1 cellular context compared by ENCODE assay signal in the genomic region with DNA sequence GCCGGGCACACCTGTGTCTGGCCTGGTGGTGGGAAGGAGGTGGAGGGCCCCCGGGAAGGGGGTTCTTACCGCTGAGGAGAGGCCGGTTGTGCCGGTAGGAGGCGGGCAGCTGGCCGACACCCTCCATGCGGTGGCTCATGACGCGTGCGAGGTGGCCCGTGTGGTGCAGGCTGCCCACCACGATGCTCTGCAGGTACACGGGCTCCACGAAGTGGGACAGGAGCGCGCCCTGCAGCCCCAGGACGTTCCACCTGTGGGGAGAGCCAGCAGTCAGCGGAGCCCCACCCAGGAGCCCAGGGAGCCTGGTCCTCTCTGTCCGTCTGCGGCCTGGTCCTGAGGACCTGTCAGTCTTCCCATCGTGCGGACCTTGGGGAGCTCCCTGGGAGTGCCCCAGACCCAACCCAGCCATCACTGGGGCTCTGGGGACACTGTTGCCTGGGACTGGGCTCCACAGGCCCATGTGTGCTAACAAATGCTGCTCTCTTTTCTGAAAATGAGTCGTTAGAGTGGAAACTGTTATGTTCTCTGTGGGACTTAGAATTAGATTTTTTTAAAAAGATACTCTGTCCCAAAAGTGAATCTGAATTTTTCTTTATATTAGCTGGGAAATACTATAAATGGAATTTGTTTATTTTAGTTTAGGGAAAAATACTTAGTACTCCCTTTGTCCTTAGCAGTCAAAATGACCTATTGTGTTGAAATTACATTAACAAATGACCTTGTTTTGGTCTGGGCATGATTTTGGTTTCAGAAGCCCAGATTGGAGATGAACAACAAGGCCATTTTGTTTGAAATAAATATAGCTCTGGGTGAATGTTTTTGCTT.
TF ChIP-seq lines count a peak whose summit lies in the region.

No MANE protein-coding gene starts in this region.

TF ChIP-seq in WTC11, 78 proteins besides CTCF, POLR2A, EP300 and RAD21 (continued from another document):
- TF ChIP-seq, protein P1, sequence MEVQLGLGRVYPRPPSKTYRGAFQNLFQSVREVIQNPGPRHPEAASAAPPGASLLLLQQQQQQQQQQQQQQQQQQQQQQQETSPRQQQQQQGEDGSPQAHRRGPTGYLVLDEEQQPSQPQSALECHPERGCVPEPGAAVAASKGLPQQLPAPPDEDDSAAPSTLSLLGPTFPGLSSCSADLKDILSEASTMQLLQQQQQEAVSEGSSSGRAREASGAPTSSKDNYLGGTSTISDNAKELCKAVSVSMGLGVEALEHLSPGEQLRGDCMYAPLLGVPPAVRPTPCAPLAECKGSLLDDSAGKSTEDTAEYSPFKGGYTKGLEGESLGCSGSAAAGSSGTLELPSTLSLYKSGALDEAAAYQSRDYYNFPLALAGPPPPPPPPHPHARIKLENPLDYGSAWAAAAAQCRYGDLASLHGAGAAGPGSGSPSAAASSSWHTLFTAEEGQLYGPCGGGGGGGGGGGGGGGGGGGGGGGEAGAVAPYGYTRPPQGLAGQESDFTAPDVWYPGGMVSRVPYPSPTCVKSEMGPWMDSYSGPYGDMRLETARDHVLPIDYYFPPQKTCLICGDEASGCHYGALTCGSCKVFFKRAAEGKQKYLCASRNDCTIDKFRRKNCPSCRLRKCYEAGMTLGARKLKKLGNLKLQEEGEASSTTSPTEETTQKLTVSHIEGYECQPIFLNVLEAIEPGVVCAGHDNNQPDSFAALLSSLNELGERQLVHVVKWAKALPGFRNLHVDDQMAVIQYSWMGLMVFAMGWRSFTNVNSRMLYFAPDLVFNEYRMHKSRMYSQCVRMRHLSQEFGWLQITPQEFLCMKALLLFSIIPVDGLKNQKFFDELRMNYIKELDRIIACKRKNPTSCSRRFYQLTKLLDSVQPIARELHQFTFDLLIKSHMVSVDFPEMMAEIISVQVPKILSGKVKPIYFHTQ (CRISPR knock-in tag; IDR thresholded peaks at IDR 0.05) = no peak
- TF ChIP-seq CREM (CRISPR knock-in tag; IDR thresholded peaks at IDR 0.05) (no peak), ZNF219 (CRISPR knock-in tag; IDR thresholded peaks at IDR 0.05; ENCODE audit: borderline replicate concordance) (no peak), ZNF138 (CRISPR knock-in tag; conservative IDR thresholded peaks at IDR 0.05) (no peak), TEAD1 (CRISPR knock-in tag; IDR thresholded peaks at IDR 0.05) (no peak), PRRX2 (CRISPR knock-in tag; IDR thresholded peaks at IDR 0.05) (no peak), ZBTB21 (CRISPR knock-in tag; IDR thresholded peaks at IDR 0.05; ENCODE audit: borderline replicate concordance) (no peak)
- TF ChIP-seq, protein P2, sequence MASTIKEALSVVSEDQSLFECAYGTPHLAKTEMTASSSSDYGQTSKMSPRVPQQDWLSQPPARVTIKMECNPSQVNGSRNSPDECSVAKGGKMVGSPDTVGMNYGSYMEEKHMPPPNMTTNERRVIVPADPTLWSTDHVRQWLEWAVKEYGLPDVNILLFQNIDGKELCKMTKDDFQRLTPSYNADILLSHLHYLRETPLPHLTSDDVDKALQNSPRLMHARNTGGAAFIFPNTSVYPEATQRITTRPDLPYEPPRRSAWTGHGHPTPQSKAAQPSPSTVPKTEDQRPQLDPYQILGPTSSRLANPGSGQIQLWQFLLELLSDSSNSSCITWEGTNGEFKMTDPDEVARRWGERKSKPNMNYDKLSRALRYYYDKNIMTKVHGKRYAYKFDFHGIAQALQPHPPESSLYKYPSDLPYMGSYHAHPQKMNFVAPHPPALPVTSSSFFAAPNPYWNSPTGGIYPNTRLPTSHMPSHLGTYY (CRISPR knock-in tag; IDR thresholded peaks at IDR 0.05) = no peak
- TF ChIP-seq, protein P3, sequence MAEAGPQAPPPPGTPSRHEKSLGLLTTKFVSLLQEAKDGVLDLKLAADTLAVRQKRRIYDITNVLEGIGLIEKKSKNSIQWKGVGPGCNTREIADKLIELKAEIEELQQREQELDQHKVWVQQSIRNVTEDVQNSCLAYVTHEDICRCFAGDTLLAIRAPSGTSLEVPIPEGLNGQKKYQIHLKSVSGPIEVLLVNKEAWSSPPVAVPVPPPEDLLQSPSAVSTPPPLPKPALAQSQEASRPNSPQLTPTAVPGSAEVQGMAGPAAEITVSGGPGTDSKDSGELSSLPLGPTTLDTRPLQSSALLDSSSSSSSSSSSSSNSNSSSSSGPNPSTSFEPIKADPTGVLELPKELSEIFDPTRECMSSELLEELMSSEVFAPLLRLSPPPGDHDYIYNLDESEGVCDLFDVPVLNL (CRISPR knock-in tag; IDR thresholded peaks at IDR 0.05; ENCODE audit: borderline replicate concordance, low read depth) = no peak
- TF ChIP-seq, protein P4, sequence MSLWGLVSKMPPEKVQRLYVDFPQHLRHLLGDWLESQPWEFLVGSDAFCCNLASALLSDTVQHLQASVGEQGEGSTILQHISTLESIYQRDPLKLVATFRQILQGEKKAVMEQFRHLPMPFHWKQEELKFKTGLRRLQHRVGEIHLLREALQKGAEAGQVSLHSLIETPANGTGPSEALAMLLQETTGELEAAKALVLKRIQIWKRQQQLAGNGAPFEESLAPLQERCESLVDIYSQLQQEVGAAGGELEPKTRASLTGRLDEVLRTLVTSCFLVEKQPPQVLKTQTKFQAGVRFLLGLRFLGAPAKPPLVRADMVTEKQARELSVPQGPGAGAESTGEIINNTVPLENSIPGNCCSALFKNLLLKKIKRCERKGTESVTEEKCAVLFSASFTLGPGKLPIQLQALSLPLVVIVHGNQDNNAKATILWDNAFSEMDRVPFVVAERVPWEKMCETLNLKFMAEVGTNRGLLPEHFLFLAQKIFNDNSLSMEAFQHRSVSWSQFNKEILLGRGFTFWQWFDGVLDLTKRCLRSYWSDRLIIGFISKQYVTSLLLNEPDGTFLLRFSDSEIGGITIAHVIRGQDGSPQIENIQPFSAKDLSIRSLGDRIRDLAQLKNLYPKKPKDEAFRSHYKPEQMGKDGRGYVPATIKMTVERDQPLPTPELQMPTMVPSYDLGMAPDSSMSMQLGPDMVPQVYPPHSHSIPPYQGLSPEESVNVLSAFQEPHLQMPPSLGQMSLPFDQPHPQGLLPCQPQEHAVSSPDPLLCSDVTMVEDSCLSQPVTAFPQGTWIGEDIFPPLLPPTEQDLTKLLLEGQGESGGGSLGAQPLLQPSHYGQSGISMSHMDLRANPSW (CRISPR knock-in tag; conservative IDR thresholded peaks at IDR 0.05; ENCODE audit: low read depth) = no peak
- TF ChIP-seq, protein P5, sequence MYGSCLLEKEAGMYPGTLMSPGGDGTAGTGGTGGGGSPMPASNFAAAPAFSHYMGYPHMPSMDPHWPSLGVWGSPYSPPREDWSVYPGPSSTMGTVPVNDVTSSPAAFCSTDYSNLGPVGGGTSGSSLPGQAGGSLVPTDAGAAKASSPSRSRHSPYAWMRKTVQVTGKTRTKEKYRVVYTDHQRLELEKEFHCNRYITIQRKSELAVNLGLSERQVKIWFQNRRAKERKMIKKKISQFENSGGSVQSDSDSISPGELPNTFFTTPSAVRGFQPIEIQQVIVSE (CRISPR knock-in tag; IDR thresholded peaks at IDR 0.05; ENCODE audit: borderline replicate concordance) = no peak
- TF ChIP-seq, protein P6, sequence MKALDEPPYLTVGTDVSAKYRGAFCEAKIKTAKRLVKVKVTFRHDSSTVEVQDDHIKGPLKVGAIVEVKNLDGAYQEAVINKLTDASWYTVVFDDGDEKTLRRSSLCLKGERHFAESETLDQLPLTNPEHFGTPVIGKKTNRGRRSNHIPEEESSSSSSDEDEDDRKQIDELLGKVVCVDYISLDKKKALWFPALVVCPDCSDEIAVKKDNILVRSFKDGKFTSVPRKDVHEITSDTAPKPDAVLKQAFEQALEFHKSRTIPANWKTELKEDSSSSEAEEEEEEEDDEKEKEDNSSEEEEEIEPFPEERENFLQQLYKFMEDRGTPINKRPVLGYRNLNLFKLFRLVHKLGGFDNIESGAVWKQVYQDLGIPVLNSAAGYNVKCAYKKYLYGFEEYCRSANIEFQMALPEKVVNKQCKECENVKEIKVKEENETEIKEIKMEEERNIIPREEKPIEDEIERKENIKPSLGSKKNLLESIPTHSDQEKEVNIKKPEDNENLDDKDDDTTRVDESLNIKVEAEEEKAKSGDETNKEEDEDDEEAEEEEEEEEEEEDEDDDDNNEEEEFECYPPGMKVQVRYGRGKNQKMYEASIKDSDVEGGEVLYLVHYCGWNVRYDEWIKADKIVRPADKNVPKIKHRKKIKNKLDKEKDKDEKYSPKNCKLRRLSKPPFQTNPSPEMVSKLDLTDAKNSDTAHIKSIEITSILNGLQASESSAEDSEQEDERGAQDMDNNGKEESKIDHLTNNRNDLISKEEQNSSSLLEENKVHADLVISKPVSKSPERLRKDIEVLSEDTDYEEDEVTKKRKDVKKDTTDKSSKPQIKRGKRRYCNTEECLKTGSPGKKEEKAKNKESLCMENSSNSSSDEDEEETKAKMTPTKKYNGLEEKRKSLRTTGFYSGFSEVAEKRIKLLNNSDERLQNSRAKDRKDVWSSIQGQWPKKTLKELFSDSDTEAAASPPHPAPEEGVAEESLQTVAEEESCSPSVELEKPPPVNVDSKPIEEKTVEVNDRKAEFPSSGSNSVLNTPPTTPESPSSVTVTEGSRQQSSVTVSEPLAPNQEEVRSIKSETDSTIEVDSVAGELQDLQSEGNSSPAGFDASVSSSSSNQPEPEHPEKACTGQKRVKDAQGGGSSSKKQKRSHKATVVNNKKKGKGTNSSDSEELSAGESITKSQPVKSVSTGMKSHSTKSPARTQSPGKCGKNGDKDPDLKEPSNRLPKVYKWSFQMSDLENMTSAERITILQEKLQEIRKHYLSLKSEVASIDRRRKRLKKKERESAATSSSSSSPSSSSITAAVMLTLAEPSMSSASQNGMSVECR (CRISPR knock-in tag; IDR thresholded peaks at IDR 0.05; ENCODE audit: borderline replicate concordance) = no peak
TF ChIP-seq in WTC11: peak in this region for 0.
